In the genomic region with DNA sequence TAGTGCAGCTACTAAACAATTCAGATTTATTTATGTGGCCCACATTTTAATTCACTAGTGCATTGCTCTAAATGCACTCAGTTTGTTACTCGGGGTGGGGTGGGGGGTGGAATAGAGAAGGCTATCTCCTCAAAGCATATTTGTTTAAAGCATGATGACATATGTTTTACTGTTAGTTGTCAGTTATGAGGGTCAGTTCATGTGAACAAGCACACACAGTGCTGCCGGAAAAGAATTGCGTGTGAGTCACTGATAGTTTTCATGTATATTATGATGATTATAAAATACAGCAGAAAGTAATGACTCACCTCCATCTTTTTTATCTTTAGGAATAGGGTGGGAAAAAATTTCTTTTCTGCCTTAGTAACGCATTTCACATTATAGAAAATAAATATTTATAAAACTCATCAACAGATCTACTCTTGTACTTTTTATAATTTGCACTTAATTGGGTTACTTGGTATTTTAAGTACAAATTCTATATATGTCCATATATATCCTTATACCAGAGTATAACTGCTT, we compare ENCODE assay signal across 14 cellular contexts. TPM values are rescaled to one million over a fixed set of nuclear protein-coding genes. Genes with fewer than 3 reads are reported as not detected.
A peak's percentile ranks its signal among the peaks of the same experiment; 100 is the strongest.
DNase-seq lines count a peak whose midpoint lies in the region; ATAC-seq, FAIRE-seq and TF ChIP-seq lines count a peak whose summit lies in the region.
"Had no signal": no experiment of that assay in that cellular context is flagged by ENCODE, and none has a peak within 500 bp of the region (broad histone marks: within the 10 kb centered on the region; RNA-seq: fewer than 3 reads in every experiment).

No MANE protein-coding gene starts in this region.

- TF ChIP-seq CTCF in endothelial cell of umbilical vein (IDR thresholded peaks at IDR 0.05; ENCODE audit: extremely low read depth in 1 of 2, insufficient read depth in 1 of 2, low read depth in 1 of 2, low read length in 2 of 2) (no peak), pancreas (IDR thresholded peaks at IDR 0.05) (no peak), WERI-Rb-1 (IDR thresholded peaks at IDR 0.05; ENCODE audit: low read depth, low read length) (no peak), endothelial cell (IDR thresholded peaks at IDR 0.05; ENCODE audit: unreplicated experiment) (no peak)

- 76 to 82% methylated on average over 4 of the region's 4 CpGs for WGBS in pancreas, 2 donors

- DNase-seq in HPDE6-E6E7 (ENCODE audit: extremely low spot score) (peak; percentile 19), SHP77 (lab: John Stamatoyannopoulos, UW) (peak; percentile 87 to 90), endothelial cell of umbilical vein (ENCODE audit: low read depth, low spot score) (peak; percentile 80), pancreas (no peak), WERI-Rb-1 (no peak), endothelial cell (ENCODE audit: low spot score) (no peak), NOMO-1 treated with dmso at 0.1 percent for 144 hours (lab: John Stamatoyannopoulos, UW; ENCODE audit: unreplicated experiment) (no peak)
- DNase-seq: anterior cingulate cortex; CD4-positive, alpha-beta memory T cell; immature natural killer cell; NCI-H524 treated with DMSO at 0.1 percent for 48 hours; retina had no signal

- no peaks in the 10 kb centered on the region for H4K20me1 ChIP-seq in endothelial cell of umbilical vein (replicated peaks; ENCODE audit: control insufficient read depth, extremely low read depth, insufficient read depth, low read length)

- peaks cover 2% of the 10 kb centered on the region for H3K27me3 Mint-ChIP-seq in endothelial cell (ENCODE audit: unreplicated experiment)

- H3K9me3 Mint-ChIP-seq in endothelial cell (ENCODE audit: unreplicated experiment): no peaks in the 10 kb centered on the region
- H3K9me3 Mint-ChIP-seq: immature natural killer cell had no signal

- no peak for TF ChIP-seq POLR2A in endothelial cell of umbilical vein (IDR thresholded peaks at IDR 0.05; ENCODE audit: low read depth, low read length)

- ATAC-seq in pancreas (peak in 1 of 4 donors; percentile 55), HG03432 (IDR thresholded peaks at IDR 0.05; ENCODE audit: unreplicated experiment) (no peak)
- ATAC-seq: activated CD4-positive, CD25-positive, alpha-beta regulatory T cell treated with anti-CD3 and anti-CD28 coated beads, Interleukin-2, amount 50 U/mL, for 24 hours had no signal

- intact Hi-C loops in endothelial cell of umbilical vein (cut with micrococcal nuclease) (loop anchor here (1.0 to 5.0 kb wide), 2 partner anchors 248 to 305 kb away; no protein-coding TSS in a partner anchor), pancreas (cut with DNase I) (no loop called here)

- H3K36me3 Mint-ChIP-seq in endothelial cell (ENCODE audit: low read depth, unreplicated experiment): peaks cover 7% of the 10 kb centered on the region
- H3K36me3 Mint-ChIP-seq: CD4-positive, alpha-beta memory T cell; immature natural killer cell had no signal

- H3K27ac ChIP-seq in endothelial cell of umbilical vein (ENCODE audit: insufficient read depth, low read depth, low read length) (peak overlapping the region; percentile 53), pancreas (no peak overlapping the region), WERI-Rb-1 (no peak overlapping the region)

- no peaks in the 10 kb centered on the region for H3K79me2 ChIP-seq in endothelial cell of umbilical vein (ENCODE audit: control insufficient read depth, insufficient read depth, low read length)

- H3K9me3 ChIP-seq in endothelial cell of umbilical vein (replicated peaks; ENCODE audit: control insufficient read depth, insufficient read depth, low read length) (no peaks in the 10 kb centered on the region), pancreas (no peaks in the 10 kb centered on the region), WERI-Rb-1 (ENCODE audit: severe bottlenecking) (no peaks in the 10 kb centered on the region)

- POLR2A ChIA-PET in endothelial cell of umbilical vein (lab: Charles Lee): no interaction called here

- H3K4me1 ChIP-seq in endothelial cell of umbilical vein (ENCODE audit: control insufficient read depth, extremely low read depth, insufficient read depth, low read length) (peaks cover 22% of the 10 kb centered on the region), pancreas (peaks cover 0 to 3% (median 0%) of the 10 kb centered on the region in 3 donors)

- dilution Hi-C loops in endothelial cell of umbilical vein (cut with MboI; ENCODE audit: extremely low pct_ligation_motif_present, low sequenced_read_pairs): no loop called here

- no peak overlapping the region for H3K27ac Mint-ChIP-seq in endothelial cell (ENCODE audit: unreplicated experiment)
- H3K27ac Mint-ChIP-seq: CD4-positive, alpha-beta memory T cell; immature natural killer cell had no signal

- no peak overlapping the region for H3K9ac ChIP-seq in endothelial cell of umbilical vein (replicated peaks; ENCODE audit: extremely low read depth, insufficient read depth, low read length)

- H3K27me3 ChIP-seq in endothelial cell of umbilical vein (ENCODE audit: control insufficient read depth in 2 of 2, insufficient read depth in 2 of 2, low read length in 2 of 2) (no peaks in the 10 kb centered on the region), pancreas (no peaks in the 10 kb centered on the region), WERI-Rb-1 (ENCODE audit: insufficient read depth, low read depth, severe bottlenecking) (no peaks in the 10 kb centered on the region)

- H3K4me3 Mint-ChIP-seq in endothelial cell (ENCODE audit: unreplicated experiment): no peak overlapping the region
- H3K4me3 Mint-ChIP-seq: CD4-positive, alpha-beta memory T cell; immature natural killer cell had no signal

- peak overlapping the region; percentile 43 for H3K4me2 ChIP-seq in endothelial cell of umbilical vein (ENCODE audit: insufficient read depth, low read length)

- H3K4me3 ChIP-seq in endothelial cell of umbilical vein (replicated peaks in 1 of 3; ENCODE audit: insufficient read depth in 1 of 3, low read depth in 1 of 3, low read length in 3 of 3) (no peak overlapping the region), pancreas (no peak overlapping the region), WERI-Rb-1 (ENCODE audit: low read depth, low read length) (no peak overlapping the region)

- FAIRE-seq in endothelial cell of umbilical vein (lab: Jason Lieb, UNC) (peak; percentile 46), pancreas (lab: Jason Lieb, UNC) (peak; percentile 17)

- H3K9me1 ChIP-seq in endothelial cell of umbilical vein (replicated peaks; ENCODE audit: control insufficient read depth, extremely low read depth, insufficient read depth, low read length): no peaks in the 10 kb centered on the region

- H3K36me3 ChIP-seq in endothelial cell of umbilical vein (ENCODE audit: control insufficient read depth in 2 of 2, extremely low read depth in 1 of 2, insufficient read depth in 2 of 2, low read length in 2 of 2) (no peaks in the 10 kb centered on the region), pancreas (no peaks in the 10 kb centered on the region), WERI-Rb-1 (no peaks in the 10 kb centered on the region)

- BruUV-seq in endothelial cell of umbilical vein (replicated peaks; lab: Mats Ljungman, UMichigan): no TSS peak

- CTCF ChIA-PET in endothelial cell of umbilical vein (lab: Charles Lee): no interaction called here

- H2AFZ ChIP-seq in endothelial cell of umbilical vein (ENCODE audit: low read depth, low read length): no peak overlapping the region

- peaks cover 25% of the 10 kb centered on the region for H3K4me1 Mint-ChIP-seq in endothelial cell (ENCODE audit: unreplicated experiment)
- H3K4me1 Mint-ChIP-seq: immature natural killer cell had no signal

TF ChIP-seq in endothelial cell of umbilical vein, 7 proteins besides CTCF, POLR2A, EP300 and RAD21:
- no peak for TF ChIP-seq POLR2AphosphoS5 (IDR thresholded peaks at IDR 0.05; ENCODE audit: insufficient read depth, low read depth, low read length)
- TF ChIP-seq MAX (IDR thresholded peaks at IDR 0.05; ENCODE audit: insufficient read depth, insufficient read length): no peak
- peak; percentile 92 for TF ChIP-seq JUN (IDR thresholded peaks at IDR 0.05; ENCODE audit: borderline replicate concordance, insufficient read depth, insufficient read length, low read depth)
- peak; percentile 87 for TF ChIP-seq FOS (IDR thresholded peaks at IDR 0.05; ENCODE audit: borderline replicate concordance, insufficient read depth, low read length)
- TF ChIP-seq MYC (IDR thresholded peaks at IDR 0.05; ENCODE audit: low read depth, low read length): no peak
- TF ChIP-seq EZH2 (IDR thresholded peaks at IDR 0.05; ENCODE audit: borderline replicate concordance, low read depth, low read length, severe bottlenecking): no peak
- TF ChIP-seq GATA2 (IDR thresholded peaks at IDR 0.05; ENCODE audit: insufficient read depth, insufficient read length, low read depth, low read length): peak; percentile 37
TF ChIP-seq in endothelial cell of umbilical vein: peak in this region for 3.

RNA-seq across cellular contexts. Expression of gene STXBP5, which starts 42.2 kb away (rescaled TPM):
- total RNA-seq in endothelial cell of umbilical vein (21.8 and 25.0 TPM in 2 replicates), pancreas (10 to 100 TPM; 20.0 to 25.8 (median 23.9) TPM), endothelial cell (ENCODE audit: unreplicated experiment) (26.9 TPM)
- polyA plus RNA-seq in endothelial cell of umbilical vein (4.7 and 7.1 TPM in 2 replicates), pancreas (10 to 100 TPM; 11.9 to 14.1 TPM)
- polyA plus RNA-seq in endothelial cell of umbilical vein (2011; cell fraction: cytosol; rRNA removed): 7.0 and 8.8 TPM in 2 replicates
- polyA plus RNA-seq in endothelial cell of umbilical vein (2011; cell fraction: nucleus; rRNA removed): 24.8 and 25.0 TPM in 2 replicates
- 11.8 and 16.5 TPM in 2 replicates for polyA plus RNA-seq in endothelial cell of umbilical vein (2012)
- polyA minus RNA-seq in endothelial cell of umbilical vein: 43.1 and 44.2 TPM in 2 replicates
- 19.0 TPM for polyA minus RNA-seq in endothelial cell of umbilical vein (2011; cell fraction: cytosol; rRNA and poly(A)+ RNA removed)
- polyA minus RNA-seq in endothelial cell of umbilical vein (2011; cell fraction: nucleus; rRNA and poly(A)+ RNA removed): 96.6 and 124 TPM in 2 replicates

Comparison
In these comparisons a context has a peak if more than half of its experiments do, and no peak if none do; other contexts are left out.
1. DNase-seq: peak in HPDE6-E6E7 (single experiment), SHP77 (2 of 2) and endothelial cell of umbilical vein (single experiment); none in pancreas (0 of 6), WERI-Rb-1 (single experiment), endothelial cell (single experiment) and NOMO-1 treated with dmso at 0.1 percent for 144 hours (single experiment).